ENCODE assay signal across 8 cellular contexts in the genomic region with DNA sequence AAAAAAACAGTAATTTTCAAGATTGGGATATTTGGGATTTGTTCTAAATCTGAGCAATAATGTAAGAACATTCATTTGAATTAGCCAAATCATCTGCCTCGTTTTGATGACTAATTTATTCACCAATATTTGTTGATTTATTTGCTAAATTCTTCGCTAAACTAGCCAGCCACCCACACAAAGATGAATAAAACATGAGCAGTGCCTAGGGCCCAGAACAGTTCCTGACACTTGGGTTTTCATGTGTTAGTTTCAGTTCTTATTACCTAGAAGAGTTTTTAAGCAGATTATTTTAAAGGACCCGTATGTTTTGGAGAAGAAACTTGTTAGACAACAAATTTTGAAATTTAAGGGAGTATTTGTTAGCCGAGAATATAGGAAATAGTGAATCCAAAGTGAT. TPM values are rescaled to one million over a fixed set of nuclear protein-coding genes. Genes with fewer than 3 reads are reported as not detected.
DNase-seq lines count a peak whose midpoint lies in the region; ATAC-seq and TF ChIP-seq lines count a peak whose summit lies in the region.

No MANE protein-coding gene starts in this region.

- H3K27ac ChIP-seq in HL-60 (replicated peaks) (peak overlapping the region; percentile 93), iPS-18a (ENCODE audit: low read length) (peak overlapping the region; percentile 0), spleen (peak overlapping the region; percentile 91 to 99 (median 97))

- peak overlapping the region; percentile 97 for H3K4me3 ChIP-seq in HL-60 (replicated peaks; ENCODE audit: insufficient read depth, low read length)
- peak overlapping the region; percentile 95 for H3K4me3 ChIP-seq in iPS-18a (ENCODE audit: low read length)
- H3K4me3 ChIP-seq in spleen = peak overlapping the region; percentile 16 to 84 (median 68)

- BruUV-seq in Calu3 (replicated peaks; lab: Mats Ljungman, UMichigan) = no TSS peak

- H3K9me3 Mint-ChIP-seq in Calu3 (ENCODE audit: low read depth, unreplicated experiment) = no peaks in the 10 kb centered on the region
- H3K9me3 Mint-ChIP-seq in activated T-helper 2 cell treated with anti-CD3 and anti-CD28 coated beads, Interferon-gamma antibody, Interleukin-2, Interleukin-4, amounts not matched to agents 10 μg/mL and 5 μg/mL and 100 μg/mL, durations not matched to agents 14 hours and 24 hours and 36 hours = no peaks in the 10 kb centered on the region

- H3K4me3 Mint-ChIP-seq in Calu3 (ENCODE audit: low read depth, unreplicated experiment) = peak overlapping the region; percentile 92
- H3K4me3 Mint-ChIP-seq in activated T-helper 2 cell treated with anti-CD3 and anti-CD28 coated beads, Interferon-gamma antibody, Interleukin-2, Interleukin-4, amounts not matched to agents 10 μg/mL and 5 μg/mL and 100 μg/mL, durations not matched to agents 14 hours and 24 hours and 36 hours (ENCODE audit: low read depth) = peak overlapping the region; percentile 90

- peaks cover 17% of the 10 kb centered on the region for H3K4me1 ChIP-seq in iPS-18a (ENCODE audit: control insufficient read depth, low read depth, low read length)
- peaks cover 24 to 64% (median 45%) of the 10 kb centered on the region in 6 donors for H3K4me1 ChIP-seq in spleen

- CTCF ChIA-PET in Calu3 (lab: Charles Lee) = no interaction called here

- no peaks in the 10 kb centered on the region for H3K27me3 ChIP-seq in HL-60 (ENCODE audit: insufficient read depth, poor library complexity, severe bottlenecking)
- H3K27me3 ChIP-seq in iPS-18a (ENCODE audit: control insufficient read depth, insufficient read depth, low read length) = no peaks in the 10 kb centered on the region
- peaks cover 0 to 5% (median 0%) of the 10 kb centered on the region in 7 donors for H3K27me3 ChIP-seq in spleen (replicated peaks in 1 of 7)

- WGBS in spleen, 5 donors = 4 to 11% (median 6%) methylated on average over 4 of the region's 4 CpGs

- peaks cover 43% of the 10 kb centered on the region for H3K36me3 Mint-ChIP-seq in Calu3 (ENCODE audit: insufficient read depth, unreplicated experiment)
- H3K36me3 Mint-ChIP-seq in activated T-helper 2 cell treated with anti-CD3 and anti-CD28 coated beads, Interferon-gamma antibody, Interleukin-2, Interleukin-4, amounts not matched to agents 10 μg/mL and 5 μg/mL and 100 μg/mL, durations not matched to agents 14 hours and 24 hours and 36 hours (ENCODE audit: low read depth) = peaks cover 33% of the 10 kb centered on the region

- intact Hi-C loops in Calu3 (cut with micrococcal nuclease; ENCODE audit: unreplicated experiment) (no loop called here), spleen (cut with DNase I; ENCODE audit: low total_unique reads) (loop anchor here (5.0 kb wide), 1 partner anchor 84 kb away; a partner anchor contains a TSS)
- intact Hi-C loops in activated T-helper 2 cell treated with anti-CD3 and anti-CD28 coated beads, Interferon-gamma antibody, Interleukin-2, Interleukin-4, amounts not matched to agents 10 μg/mL and 5 μg/mL and 100 μg/mL, durations not matched to agents 14 hours and 24 hours and 36 hours (cut with micrococcal nuclease) = loop anchor here (2.0 to 10.0 kb wide), 4 partner anchors 32 to 1122 kb away; a partner anchor contains a TSS

- H3K27ac Mint-ChIP-seq in Calu3 (ENCODE audit: unreplicated experiment) = peak overlapping the region; percentile 98
- peak overlapping the region; percentile 89 for H3K27ac Mint-ChIP-seq in activated T-helper 2 cell treated with anti-CD3 and anti-CD28 coated beads, Interferon-gamma antibody, Interleukin-2, Interleukin-4, amounts not matched to agents 10 μg/mL and 5 μg/mL and 100 μg/mL, durations not matched to agents 14 hours and 24 hours and 36 hours

- peak; percentile 40 for ATAC-seq in GM19372 (IDR thresholded peaks at IDR 0.05; ENCODE audit: low read depth, unreplicated experiment)

- no peaks in the 10 kb centered on the region for H3K9me3 ChIP-seq in iPS-18a (ENCODE audit: control insufficient read depth, low read depth, low read length)
- H3K9me3 ChIP-seq in spleen = no peaks in the 10 kb centered on the region

- TF ChIP-seq CTCF in Calu3 (IDR thresholded peaks at IDR 0.05; ENCODE audit: unreplicated experiment) (no peak), HL-60 (IDR thresholded peaks at IDR 0.05; ENCODE audit: insufficient read depth, low read length) (no peak), spleen (IDR thresholded peaks at IDR 0.05 in 8 of 11, conservative IDR thresholded peaks at IDR 0.05 in 3 of 11) (no peak)

- no peaks in the 10 kb centered on the region for H3K27me3 Mint-ChIP-seq in Calu3 (ENCODE audit: unreplicated experiment)
- peaks cover 10% of the 10 kb centered on the region for H3K27me3 Mint-ChIP-seq in activated T-helper 2 cell treated with anti-CD3 and anti-CD28 coated beads, Interferon-gamma antibody, Interleukin-2, Interleukin-4, amounts not matched to agents 10 μg/mL and 5 μg/mL and 100 μg/mL, durations not matched to agents 14 hours and 24 hours and 36 hours (ENCODE audit: low read depth)

- no peak for DNase-seq in Calu3
- DNase-seq in HL-60 (ENCODE audit: low read depth in 1 of 2, low spot score in 1 of 2) = no peak
- no peak for DNase-seq in activated T-helper 2 cell treated with anti-CD3 and anti-CD28 coated beads, Interferon-gamma antibody, Interleukin-2, Interleukin-4, amounts not matched to agents 10 μg/mL and 5 μg/mL and 100 μg/mL, durations not matched to agents 14 hours and 24 hours and 36 hours (ENCODE audit: low spot score)
- DNase-seq in spleen = no peak
- DNase-seq in mucosa of gallbladder (ENCODE audit: low spot score) = no peak
- no peak for DNase-seq in NCI-H748 treated with DMSO at 0.1 percent for 48 hours (lab: John Stamatoyannopoulos, UW)

- peaks cover 20% of the 10 kb centered on the region for H3K4me1 Mint-ChIP-seq in Calu3 (ENCODE audit: low read depth, unreplicated experiment)
- H3K4me1 Mint-ChIP-seq in activated T-helper 2 cell treated with anti-CD3 and anti-CD28 coated beads, Interferon-gamma antibody, Interleukin-2, Interleukin-4, amounts not matched to agents 10 μg/mL and 5 μg/mL and 100 μg/mL, durations not matched to agents 14 hours and 24 hours and 36 hours (ENCODE audit: low read depth) = peaks cover 35% of the 10 kb centered on the region

- TF ChIP-seq POLR2A in spleen (IDR thresholded peaks at IDR 0.05) = no peak

- H3K9ac ChIP-seq in iPS-18a (ENCODE audit: low read length) = peak overlapping the region; percentile 89

- no peaks in the 10 kb centered on the region for H3K36me3 ChIP-seq in iPS-18a (ENCODE audit: control insufficient read depth, low read depth, low read length)
- peaks cover 0 to 5% (median 0%) of the 10 kb centered on the region in 6 donors for H3K36me3 ChIP-seq in spleen

RNA-seq across cellular contexts. Expression of a gene that starts 1.5 kb away (rescaled TPM):
- 124 and 131 TPM in 2 replicates for total RNA-seq in Calu3 (2022)
- 120 and 122 TPM in 2 replicates for total RNA-seq in activated T-helper 2 cell treated with anti-CD3 and anti-CD28 coated beads, Interferon-gamma antibody, Interleukin-2, Interleukin-4, amounts not matched to agents 10 μg/mL and 5 μg/mL and 100 μg/mL, durations not matched to agents 14 hours and 24 hours and 36 hours
- total RNA-seq in spleen = 10 to 100 TPM; 51.4 to 96.7 (median 82.6) TPM
- polyA plus RNA-seq in spleen = 10 to 100 TPM; 23.4 to 28.0 (median 26.1) TPM
- total RNA-seq in mucosa of gallbladder = 116 TPM

Comparison
In these comparisons a context has a peak if more than half of its experiments do, and no peak if none do; other contexts are left out.
1. H3K27ac ChIP-seq: peak in every context shown above with its lines; median percentile 97 in spleen; 93 in HL-60; 0 in iPS-18a.